In the genomic region with DNA sequence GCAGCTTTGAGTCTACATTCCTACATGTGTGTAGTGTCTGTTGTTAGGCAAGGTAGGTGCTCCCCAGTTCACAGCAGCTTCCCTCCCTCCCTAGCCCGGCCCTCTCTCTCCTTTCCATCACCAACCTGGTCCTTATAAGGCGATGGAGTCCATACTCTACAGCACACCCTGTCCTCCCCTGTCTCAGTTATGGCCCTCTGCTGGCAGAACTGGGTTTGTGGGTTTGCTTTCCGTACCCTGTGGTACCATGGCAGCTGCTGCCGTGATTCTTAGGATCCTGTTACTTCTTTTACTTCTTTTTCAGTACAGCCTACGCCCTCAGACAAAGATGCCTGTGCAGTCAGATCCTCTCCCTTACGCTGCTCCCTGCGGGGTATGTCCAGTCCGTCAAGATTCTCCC, we compare ENCODE assay signal across 8 cellular contexts. TPM values are rescaled to one million over a fixed set of nuclear protein-coding genes. Genes with fewer than 3 reads are reported as not detected.
DNase-seq lines count a peak whose midpoint lies in the region; ATAC-seq and TF ChIP-seq lines count a peak whose summit lies in the region.

No MANE protein-coding gene starts in this region.

- H3K9me3 ChIP-seq in HEK293 (ENCODE audit: control insufficient read depth, insufficient read depth, low read depth, low read length), result no peaks in the 10 kb centered on the region
- H3K9me3 ChIP-seq in endodermal cell (ENCODE audit: control insufficient read depth, low read length), result no peaks in the 10 kb centered on the region
- no peaks in the 10 kb centered on the region for H3K9me3 ChIP-seq in uterus

- no peak overlapping the region for H3K9ac ChIP-seq in endodermal cell (ENCODE audit: extremely low read depth, low read length, poor library complexity, severe bottlenecking)

- H3K27ac Mint-ChIP-seq in endodermal cell, result no peak overlapping the region

- no peaks in the 10 kb centered on the region for H3K36me3 ChIP-seq in HEK293 (ENCODE audit: control insufficient read depth in 2 of 2, insufficient read depth in 1 of 2, low read length in 2 of 2)
- no peaks in the 10 kb centered on the region for H3K36me3 ChIP-seq in endodermal cell (ENCODE audit: control insufficient read depth, insufficient read depth, low read length)
- H3K36me3 ChIP-seq in uterus, result no peaks in the 10 kb centered on the region

- no peak for TF ChIP-seq CTCF in HEK293 (tag by site-specific recombination; IDR thresholded peaks at IDR 0.05)
- TF ChIP-seq CTCF in endodermal cell (conservative IDR thresholded peaks at IDR 0.05), result peak; percentile 77
- no peak for TF ChIP-seq CTCF in uterus (IDR thresholded peaks at IDR 0.05)
- TF ChIP-seq CTCF in RWPE1 (conservative IDR thresholded peaks at IDR 0.05; ENCODE audit: low read depth), result no peak

- intact Hi-C loops in uterus (cut with DNase I; ENCODE audit: low total_unique reads), result no loop called here

- ATAC-seq in SK-N-SH treated with all-trans-retinoic acid at 6 μM for 48 hours, result peak; percentile 70

- no peak overlapping the region for H3K4me3 Mint-ChIP-seq in endodermal cell

- no peaks in the 10 kb centered on the region for H3K36me3 Mint-ChIP-seq in endodermal cell (ENCODE audit: low read depth)

- CTCF ChIA-PET in HEK293 (lab: Yijun Ruan, JAX) (interaction anchor here (0.6 to 1.5 kb wide), 5 partner anchors 38 to 1261 kb away, joined by 3 to 4 read pairs (median 3); no protein-coding TSS in a partner anchor), RWPE1 (lab: Yijun Ruan, JAX) (interaction anchor here (0.6 to 1.1 kb wide), 2 partner anchors 11 to 145 kb away, joined by 3 to 4 read pairs; no protein-coding TSS in a partner anchor)

- H3K27me3 Mint-ChIP-seq in endodermal cell (ENCODE audit: insufficient read depth), result no peaks in the 10 kb centered on the region

- no peak for TF ChIP-seq POLR2A in uterus (IDR thresholded peaks at IDR 0.05)

- H3K27ac ChIP-seq in HEK293 (ENCODE audit: extremely low read depth, low read depth, low read length), result no peak overlapping the region
- no peak overlapping the region for H3K27ac ChIP-seq in endodermal cell (ENCODE audit: low read depth, low read length)
- no peak overlapping the region for H3K27ac ChIP-seq in uterus
- no peak overlapping the region for H3K27ac ChIP-seq in RWPE1

- WGBS in endodermal cell (ENCODE audit: insufficient coverage in 1 of 2, insufficient read length in 1 of 2), 2 experiments, result 74 to 78% methylated on average over 7 to 8 of the region's 8 CpGs

- H3K4me1 Mint-ChIP-seq in endodermal cell, result no peaks in the 10 kb centered on the region

- H3K4me1 ChIP-seq in HEK293 (ENCODE audit: control insufficient read depth, insufficient read depth, low read length) (no peaks in the 10 kb centered on the region), endodermal cell (ENCODE audit: control insufficient read depth, insufficient read depth, low read length) (no peaks in the 10 kb centered on the region), uterus (no peaks in the 10 kb centered on the region)

- no peaks in the 10 kb centered on the region for H3K27me3 ChIP-seq in endodermal cell (ENCODE audit: control insufficient read depth, insufficient read depth, low read length, poor library complexity, severe bottlenecking)
- H3K27me3 ChIP-seq in uterus, result no peaks in the 10 kb centered on the region

- peak; percentile 61 for DNase-seq in ELF-1 (ENCODE audit: low read depth, low spot score)
- peak; percentile 81 for DNase-seq in endodermal cell
- peak; percentile 32 for DNase-seq in stimulated activated CD4-positive, alpha-beta T cell treated with anti-CD3 and anti-CD28 coated beads, Interleukin-1b, Interleukin-23, amount 100 ng/mL, for 48 hours
- DNase-seq in dedifferentiated amniotic fluid mesenchymal stem cell (ENCODE audit: extremely low spot score), result no peak
- DNase-seq in uterus, result no peak
- DNase-seq in RWPE1 (ENCODE audit: low spot score), result no peak

- no peaks in the 10 kb centered on the region for H3K9me3 Mint-ChIP-seq in endodermal cell

- POLR2A ChIA-PET in HEK293 (lab: Yijun Ruan, JAX) (no interaction called here), RWPE1 (lab: Yijun Ruan, JAX; ENCODE audit: low non-redundant PET) (no interaction called here)

- H3K4me3 ChIP-seq in HEK293 (ENCODE audit: low read depth, low read length) (no peak overlapping the region), endodermal cell (ENCODE audit: low read length) (no peak overlapping the region), uterus (no peak overlapping the region)

TF ChIP-seq in HEK293, 187 proteins besides CTCF, POLR2A, EP300 and RAD21:
- TF ChIP-seq ZBTB1 (tag by site-specific recombination; IDR thresholded peaks at IDR 0.05), result no peak
- 0 out of 2 replicates have a peak, but pooled peaks have one; percentile 12 for TF ChIP-seq ZBTB6 (tag by site-specific recombination; IDR thresholded peaks at IDR 0.05)
- TF ChIP-seq, protein P1, sequence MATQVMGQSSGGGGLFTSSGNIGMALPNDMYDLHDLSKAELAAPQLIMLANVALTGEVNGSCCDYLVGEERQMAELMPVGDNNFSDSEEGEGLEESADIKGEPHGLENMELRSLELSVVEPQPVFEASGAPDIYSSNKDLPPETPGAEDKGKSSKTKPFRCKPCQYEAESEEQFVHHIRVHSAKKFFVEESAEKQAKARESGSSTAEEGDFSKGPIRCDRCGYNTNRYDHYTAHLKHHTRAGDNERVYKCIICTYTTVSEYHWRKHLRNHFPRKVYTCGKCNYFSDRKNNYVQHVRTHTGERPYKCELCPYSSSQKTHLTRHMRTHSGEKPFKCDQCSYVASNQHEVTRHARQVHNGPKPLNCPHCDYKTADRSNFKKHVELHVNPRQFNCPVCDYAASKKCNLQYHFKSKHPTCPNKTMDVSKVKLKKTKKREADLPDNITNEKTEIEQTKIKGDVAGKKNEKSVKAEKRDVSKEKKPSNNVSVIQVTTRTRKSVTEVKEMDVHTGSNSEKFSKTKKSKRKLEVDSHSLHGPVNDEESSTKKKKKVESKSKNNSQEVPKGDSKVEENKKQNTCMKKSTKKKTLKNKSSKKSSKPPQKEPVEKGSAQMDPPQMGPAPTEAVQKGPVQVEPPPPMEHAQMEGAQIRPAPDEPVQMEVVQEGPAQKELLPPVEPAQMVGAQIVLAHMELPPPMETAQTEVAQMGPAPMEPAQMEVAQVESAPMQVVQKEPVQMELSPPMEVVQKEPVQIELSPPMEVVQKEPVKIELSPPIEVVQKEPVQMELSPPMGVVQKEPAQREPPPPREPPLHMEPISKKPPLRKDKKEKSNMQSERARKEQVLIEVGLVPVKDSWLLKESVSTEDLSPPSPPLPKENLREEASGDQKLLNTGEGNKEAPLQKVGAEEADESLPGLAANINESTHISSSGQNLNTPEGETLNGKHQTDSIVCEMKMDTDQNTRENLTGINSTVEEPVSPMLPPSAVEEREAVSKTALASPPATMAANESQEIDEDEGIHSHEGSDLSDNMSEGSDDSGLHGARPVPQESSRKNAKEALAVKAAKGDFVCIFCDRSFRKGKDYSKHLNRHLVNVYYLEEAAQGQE (tag by site-specific recombination; IDR thresholded peaks at IDR 0.05), result peak; percentile 41; the same call in 1 of the 2 replicates
TF ChIP-seq in HEK293: peak in this region for 2.

TF ChIP-seq in SK-N-SH treated with all-trans-retinoic acid at 6 μM for 48 hours, 23 proteins besides CTCF, POLR2A, EP300 and RAD21:
- TF ChIP-seq, protein P2, sequence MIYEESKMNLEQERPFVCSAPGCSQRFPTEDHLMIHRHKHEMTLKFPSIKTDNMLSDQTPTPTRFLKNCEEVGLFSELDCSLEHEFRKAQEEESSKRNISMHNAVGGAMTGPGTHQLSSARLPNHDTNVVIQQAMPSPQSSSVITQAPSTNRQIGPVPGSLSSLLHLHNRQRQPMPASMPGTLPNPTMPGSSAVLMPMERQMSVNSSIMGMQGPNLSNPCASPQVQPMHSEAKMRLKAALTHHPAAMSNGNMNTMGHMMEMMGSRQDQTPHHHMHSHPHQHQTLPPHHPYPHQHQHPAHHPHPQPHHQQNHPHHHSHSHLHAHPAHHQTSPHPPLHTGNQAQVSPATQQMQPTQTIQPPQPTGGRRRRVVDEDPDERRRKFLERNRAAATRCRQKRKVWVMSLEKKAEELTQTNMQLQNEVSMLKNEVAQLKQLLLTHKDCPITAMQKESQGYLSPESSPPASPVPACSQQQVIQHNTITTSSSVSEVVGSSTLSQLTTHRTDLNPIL (CRISPR knock-in tag; IDR thresholded peaks at IDR 0.05; ENCODE audit: low read depth), result no peak
- TF ChIP-seq, protein P3, sequence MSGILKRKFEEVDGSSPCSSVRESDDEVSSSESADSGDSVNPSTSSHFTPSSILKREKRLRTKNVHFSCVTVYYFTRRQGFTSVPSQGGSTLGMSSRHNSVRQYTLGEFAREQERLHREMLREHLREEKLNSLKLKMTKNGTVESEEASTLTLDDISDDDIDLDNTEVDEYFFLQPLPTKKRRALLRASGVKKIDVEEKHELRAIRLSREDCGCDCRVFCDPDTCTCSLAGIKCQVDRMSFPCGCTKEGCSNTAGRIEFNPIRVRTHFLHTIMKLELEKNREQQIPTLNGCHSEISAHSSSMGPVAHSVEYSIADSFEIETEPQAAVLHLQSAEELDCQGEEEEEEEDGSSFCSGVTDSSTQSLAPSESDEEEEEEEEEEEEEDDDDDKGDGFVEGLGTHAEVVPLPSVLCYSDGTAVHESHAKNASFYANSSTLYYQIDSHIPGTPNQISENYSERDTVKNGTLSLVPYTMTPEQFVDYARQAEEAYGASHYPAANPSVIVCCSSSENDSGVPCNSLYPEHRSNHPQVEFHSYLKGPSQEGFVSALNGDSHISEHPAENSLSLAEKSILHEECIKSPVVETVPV (CRISPR knock-in tag; IDR thresholded peaks at IDR 0.05), result no peak
- TF ChIP-seq ZNF565 (CRISPR knock-in tag; conservative IDR thresholded peaks at IDR 0.05; ENCODE audit: low read depth) (no peak), ZFP3 (CRISPR knock-in tag; IDR thresholded peaks at IDR 0.05) (no peak)

RNA-seq across cellular contexts. Expression of gene AK5, which starts 31.7 kb away (rescaled TPM):
- total RNA-seq in endodermal cell (1 to 10 TPM in 1 of 2 donors, under 1 TPM in 1; 0.46 to 2.8 TPM), uterus (1 to 10 TPM in 1 of 4 donors, under 1 TPM in 1, not detected in 2; 0.88 to 4.6 TPM)
- polyA plus RNA-seq in endodermal cell (2013, experiment 1 of 2), result 1.6 TPM
- polyA plus RNA-seq in endodermal cell (2013, experiment 2 of 2), result 1.7 TPM

Comparison
In these comparisons a context has a peak if more than half of its experiments do, and no peak if none do; other contexts are left out.
1. DNase-seq: peak in ELF-1 (single experiment), endodermal cell (single experiment) and stimulated activated CD4-positive, alpha-beta T cell treated with anti-CD3 and anti-CD28 coated beads, Interleukin-1b, Interleukin-23, amount 100 ng/mL, for 48 hours (single experiment); none in dedifferentiated amniotic fluid mesenchymal stem cell (single experiment), uterus (0 of 2) and RWPE1 (single experiment).